13 cellular contexts compared by ENCODE assay signal in genomic region chr3:150329408-150329807, GRCh38.
A peak's percentile ranks its signal among the peaks of the same experiment; 100 is the strongest.
DNase-seq lines count a peak whose midpoint lies in the region; ATAC-seq and TF ChIP-seq lines count a peak whose summit lies in the region.
"Had no signal": no experiment of that assay in that cellular context is flagged by ENCODE, and none has a peak within 500 bp of the region (broad histone marks: within the 10 kb centered on the region; RNA-seq: fewer than 3 reads in every experiment).

No MANE protein-coding gene starts in this region.

- H3K4me1 ChIP-seq in foreskin keratinocyte, result peaks cover 14% of the 10 kb centered on the region
- H3K4me1 ChIP-seq: BE2C had no signal

- H3K27ac ChIP-seq in foreskin keratinocyte, result no peak overlapping the region

- peak; percentile 45 for ATAC-seq in foreskin keratinocyte
- ATAC-seq: CD8-positive, alpha-beta T cell; PC-3 had no signal

- TF ChIP-seq CTCF in foreskin keratinocyte (conservative IDR thresholded peaks at IDR 0.05), result no peak

- no peaks in the 10 kb centered on the region for H3K27me3 ChIP-seq in foreskin keratinocyte
- H3K27me3 ChIP-seq: BE2C had no signal

- peak; percentile 9 for DNase-seq in stimulated activated CD4-positive, alpha-beta T cell treated with anti-CD3 and anti-CD28 coated beads, Interleukin-15, amount 100 ng/mL, for 24 hours
- DNase-seq in stimulated activated CD4-positive, alpha-beta T cell treated with anti-CD3 and anti-CD28 coated beads, Interleukin-12 subunit alpha, Interleukin-12 subunit beta, amount 100 ng/mL, for 4 hours, result no peak
- DNase-seq in LHCN-M2 (ENCODE audit: low read depth) (peak; percentile 40), foreskin keratinocyte (no peak), DMS153 treated with DMSO at 0.1 percent for 48 hours (lab: John Stamatoyannopoulos, UW; ENCODE audit: unreplicated experiment) (no peak), anterior cingulate cortex (lab: John Stamatoyannopoulos, UW) (no peak), NCI-H2196 treated with DMSO at 0.1 percent for 48 hours (lab: John Stamatoyannopoulos, UW; ENCODE audit: unreplicated experiment) (no peak)
- DNase-seq: BE2C; CD8-positive, alpha-beta T cell; NCI-H1048; NCI-H1694; NCI-H446; PC-3 had no signal

Comparison
In these comparisons a context has a peak if more than half of its experiments do, and no peak if none do; other contexts are left out.
1. DNase-seq: peak in stimulated activated CD4-positive, alpha-beta T cell treated with anti-CD3 and anti-CD28 coated beads, Interleukin-15, amount 100 ng/mL, for 24 hours (single experiment) and LHCN-M2 (single experiment); none in stimulated activated CD4-positive, alpha-beta T cell treated with anti-CD3 and anti-CD28 coated beads, Interleukin-12 subunit alpha, Interleukin-12 subunit beta, amount 100 ng/mL, for 4 hours (single experiment), foreskin keratinocyte (0 of 2), DMS153 treated with DMSO at 0.1 percent for 48 hours (single experiment), anterior cingulate cortex (0 of 58) and NCI-H2196 treated with DMSO at 0.1 percent for 48 hours (single experiment).